ENCODE assay signal across 7 cellular contexts in genomic region chr2:75053484-75054112, GRCh38.
A peak's percentile ranks its signal among the peaks of the same experiment; 100 is the strongest.
DNase-seq lines count a peak whose midpoint lies in the region; ATAC-seq and TF ChIP-seq lines count a peak whose summit lies in the region.

No MANE protein-coding gene starts in this region.

- no peaks in the 10 kb centered on the region for H3K27me3 ChIP-seq in prostate gland (replicated peaks; ENCODE audit: insufficient read depth)

- TF ChIP-seq POLR2A in prostate gland (IDR thresholded peaks at IDR 0.05): no peak

- peak; percentile 89 for ATAC-seq in GM19351 (IDR thresholded peaks at IDR 0.05; ENCODE audit: unreplicated experiment)
- peak; percentile 86 for ATAC-seq in HG03175 (IDR thresholded peaks at IDR 0.05; ENCODE audit: unreplicated experiment)

- peak in 3 of 4 experiments; percentile 36 to 50 (median 46) for TF ChIP-seq CTCF in prostate gland (IDR thresholded peaks at IDR 0.05)

- WGBS in prostate gland: 49% methylated on average over 7 of the region's 7 CpGs

- intact Hi-C loops in prostate gland (cut with DNase I): no loop called here

- H3K4me3 ChIP-seq in prostate gland: no peak overlapping the region

- H3K36me3 ChIP-seq in prostate gland: no peaks in the 10 kb centered on the region

- DNase-seq in GM03348 (ENCODE audit: low spot score): peak; percentile 21
- DNase-seq in NCI-H82 treated with DMSO at 0.1 percent for 48 hours (lab: John Stamatoyannopoulos, UW; ENCODE audit: unreplicated experiment): peak; percentile 25
- peak; percentile 61 for DNase-seq in ecto neural progenitor cell (ENCODE audit: low spot score)
- DNase-seq in prostate gland (ENCODE audit: low spot score): peak; percentile 18
- DNase-seq in C1 segment of cervical spinal cord (lab: John Stamatoyannopoulos, UW): no peak

- no peaks in the 10 kb centered on the region for H3K9me3 ChIP-seq in prostate gland

- no peaks in the 10 kb centered on the region for H3K4me1 ChIP-seq in prostate gland (replicated peaks)

- no peak overlapping the region for H3K27ac ChIP-seq in prostate gland

Comparison
In these comparisons a context has a peak if more than half of its experiments do, and no peak if none do; other contexts are left out.
1. DNase-seq: peak in GM03348 (single experiment), NCI-H82 treated with DMSO at 0.1 percent for 48 hours (single experiment), ecto neural progenitor cell (single experiment) and prostate gland (single experiment); none in C1 segment of cervical spinal cord (0 of 14).